In genomic region chr11:124297921-124298320, GRCh38 we compare ENCODE assay signal across 23 cellular contexts. TPM values are rescaled to one million over a fixed set of nuclear protein-coding genes. Genes with fewer than 3 reads are reported as not detected.
"Had no signal": no experiment of that assay in that cellular context is flagged by ENCODE, and none has a peak within 500 bp of the region (broad histone marks: within the 10 kb centered on the region; RNA-seq: fewer than 3 reads in every experiment).

No MANE protein-coding gene starts in this region.

- H3K36me3 ChIP-seq: lower lobe of right lung, prostate gland, spleen, upper lobe of left lung had no signal

- DNase-seq: activated CD4-positive, alpha-beta T cell treated with anti-CD3 and anti-CD28 coated beads for 4 hours; activated CD8-positive, alpha-beta memory T cell treated with anti-CD3 and anti-CD28 coated beads, Interleukin-2, amount 50 U/mL, for 48 hours; activated CD8-positive, alpha-beta T cell treated with anti-CD3 and anti-CD28 coated beads for 36 hours; activated gamma-delta T cell; activated T-cell treated with anti-CD3 and anti-CD28 coated beads, Interleukin-2, amount 50 U/mL, for 72 hours; amniotic stem cell; cerebellar nuclear complex; dermis blood vessel endothelial cell; effector memory CD8-positive, alpha-beta T cell; left colon; lower lobe of right lung; nephron progenitor cell; occipital lobe; right cardiac atrium; spleen; stimulated activated naive CD8-positive, alpha-beta T cell treated with anti-CD3 and anti-CD28 coated beads, Interleukin-15, amount 100 ng/mL, for 72 hours; T-helper 2 cell; testis; upper lobe of left lung had no signal

- H3K27me3 ChIP-seq: spleen, testis, upper lobe of left lung had no signal

- H3K4me3 ChIP-seq: lower lobe of right lung, prostate gland, spleen, testis, upper lobe of left lung had no signal

- H3K27ac ChIP-seq: lower lobe of right lung, prostate gland, spleen, testis, upper lobe of left lung had no signal

- H3K4me1 ChIP-seq: prostate gland, spleen, testis, upper lobe of left lung had no signal

- ATAC-seq: activated CD8-positive, alpha-beta T cell treated with anti-CD3 and anti-CD28 coated beads for 36 hours; activated naive CD4-positive, alpha-beta T cell treated with anti-CD3 and anti-CD28 coated beads, Interleukin-2, amount 50 U/mL, for 72 hours; activated T-cell treated with anti-CD3 and anti-CD28 coated beads, Interleukin-2, amount 50 U/mL, for 72 hours; effector memory CD8-positive, alpha-beta T cell; left colon; lower lobe of right lung; right cardiac atrium; stimulated activated naive CD8-positive, alpha-beta T cell treated with anti-CD3 and anti-CD28 coated beads, Interleukin-15, amount 100 ng/mL, for 72 hours; WTC11 had no signal

- H3K9me3 ChIP-seq: lower lobe of right lung, prostate gland, testis, upper lobe of left lung had no signal

RNA-seq across cellular contexts. Expression of gene OR8D1, which starts 15.8 kb away (rescaled TPM):
- total RNA-seq: activated CD8-positive, alpha-beta T cell treated with anti-CD3 and anti-CD28 coated beads for 36 hours; activated naive CD4-positive, alpha-beta T cell treated with anti-CD3 and anti-CD28 coated beads, Interleukin-2, amount 50 U/mL, for 72 hours; activated T-cell treated with anti-CD3 and anti-CD28 coated beads, Interleukin-2, amount 50 U/mL, for 72 hours; dermis blood vessel endothelial cell; left colon; lower lobe of right lung; mesothelial cell of epicardium; occipital lobe; prostate gland; right cardiac atrium; spleen; testis; upper lobe of left lung; WTC11 had no signal
- polyA plus RNA-seq: right cardiac atrium, spleen had no signal

RNA-seq across cellular contexts. Expression of gene OR8D2, which starts 22.1 kb away (rescaled TPM):
- total RNA-seq: activated CD8-positive, alpha-beta T cell treated with anti-CD3 and anti-CD28 coated beads for 36 hours; activated naive CD4-positive, alpha-beta T cell treated with anti-CD3 and anti-CD28 coated beads, Interleukin-2, amount 50 U/mL, for 72 hours; activated T-cell treated with anti-CD3 and anti-CD28 coated beads, Interleukin-2, amount 50 U/mL, for 72 hours; dermis blood vessel endothelial cell; left colon; lower lobe of right lung; mesothelial cell of epicardium; occipital lobe; prostate gland; right cardiac atrium; spleen; testis; upper lobe of left lung; WTC11 had no signal
- polyA plus RNA-seq: right cardiac atrium, spleen had no signal

RNA-seq across cellular contexts. Expression of gene OR8G5, which starts 41.7 kb away (rescaled TPM):
- total RNA-seq: activated CD8-positive, alpha-beta T cell treated with anti-CD3 and anti-CD28 coated beads for 36 hours; activated naive CD4-positive, alpha-beta T cell treated with anti-CD3 and anti-CD28 coated beads, Interleukin-2, amount 50 U/mL, for 72 hours; activated T-cell treated with anti-CD3 and anti-CD28 coated beads, Interleukin-2, amount 50 U/mL, for 72 hours; dermis blood vessel endothelial cell; left colon; mesothelial cell of epicardium; right cardiac atrium; spleen; WTC11 had no signal
- polyA plus RNA-seq: right cardiac atrium, spleen had no signal

RNA-seq across cellular contexts. Expression of gene OR8G1, which starts 57.0 kb away (rescaled TPM):
- total RNA-seq: activated CD8-positive, alpha-beta T cell treated with anti-CD3 and anti-CD28 coated beads for 36 hours; activated naive CD4-positive, alpha-beta T cell treated with anti-CD3 and anti-CD28 coated beads, Interleukin-2, amount 50 U/mL, for 72 hours; activated T-cell treated with anti-CD3 and anti-CD28 coated beads, Interleukin-2, amount 50 U/mL, for 72 hours; dermis blood vessel endothelial cell; left colon; lower lobe of right lung; mesothelial cell of epicardium; occipital lobe; prostate gland; right cardiac atrium; spleen; upper lobe of left lung; WTC11 had no signal
- polyA plus RNA-seq: right cardiac atrium, spleen had no signal
